Comparison of ENCODE assay signal across 8 cellular contexts in the genomic region with DNA sequence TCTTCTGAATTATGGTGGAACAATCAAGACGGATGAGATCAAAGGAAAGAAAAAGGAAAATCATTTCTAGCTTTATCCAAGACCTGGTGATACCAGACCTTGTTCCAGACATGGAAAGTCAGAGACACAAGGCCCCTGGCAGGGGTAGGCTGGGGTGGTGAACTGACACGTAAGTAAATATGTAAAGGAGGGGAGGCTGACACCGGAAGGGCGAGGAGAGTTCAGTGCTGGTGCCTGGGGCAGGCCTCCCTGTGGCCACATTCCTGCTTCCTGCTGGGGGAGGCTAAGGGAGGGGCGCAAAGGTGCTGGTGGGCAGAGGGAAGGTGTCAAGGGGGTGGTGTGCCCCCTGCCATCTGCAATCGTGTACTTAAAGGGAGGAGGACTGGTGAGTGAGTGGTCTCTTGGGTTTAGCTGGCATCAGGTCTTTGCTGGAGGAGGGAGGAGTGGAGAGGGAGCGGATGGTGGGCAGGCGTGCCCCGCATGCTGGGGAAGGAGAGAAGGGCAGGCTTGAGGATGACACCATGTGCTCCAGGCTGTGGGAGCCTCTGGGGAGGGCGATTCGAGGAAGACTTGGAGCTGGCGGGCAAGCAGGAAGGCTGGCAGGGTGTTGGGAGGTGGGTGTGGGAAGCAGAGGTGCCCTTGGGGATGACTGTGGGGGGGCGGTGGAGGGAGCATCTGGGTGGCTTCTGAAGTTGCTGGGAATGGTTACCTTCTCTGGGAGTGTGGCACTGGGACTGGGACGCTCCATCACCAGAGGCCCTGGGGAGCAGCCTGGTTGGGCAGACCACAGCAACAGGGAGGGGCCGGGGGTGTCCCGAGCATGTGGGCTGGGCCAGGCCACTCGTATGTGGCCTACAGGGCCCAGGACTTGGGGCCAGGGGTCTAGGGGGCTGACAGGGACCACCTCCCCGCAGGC. TPM values are rescaled to one million over a fixed set of nuclear protein-coding genes. Genes with fewer than 3 reads are reported as not detected.
A peak's percentile ranks its signal among the peaks of the same experiment; 100 is the strongest.
DNase-seq lines count a peak whose midpoint lies in the region; ATAC-seq and TF ChIP-seq lines count a peak whose summit lies in the region.

No MANE protein-coding gene starts in this region.

- dilution Hi-C loops in mammary epithelial cell (cut with HindIII; ENCODE audit: low sequenced_read_pairs): no loop called here

- 45% methylated on average over 7 of the region's 18 CpGs for WGBS in mammary epithelial cell (ENCODE audit: low coverage, missing lambda C conversion rate)

- H3K27me3 ChIP-seq in RWPE2 (ENCODE audit: insufficient read depth, poor library complexity, severe bottlenecking) (no peaks in the 10 kb centered on the region), mammary epithelial cell (ENCODE audit: insufficient read depth, low read length) (no peaks in the 10 kb centered on the region), mucosa of rectum (ENCODE audit: control insufficient read depth in 2 of 2, insufficient read depth in 2 of 2, low read length in 2 of 2) (no peaks in the 10 kb centered on the region), upper lobe of right lung (no peaks in the 10 kb centered on the region)

- TF ChIP-seq CTCF in GM10266 (IDR thresholded peaks at IDR 0.05; ENCODE audit: control insufficient read depth, insufficient read depth, low read depth, missing control alignments) (no peak), RWPE2 (IDR thresholded peaks at IDR 0.05; ENCODE audit: poor library complexity, severe bottlenecking) (no peak), mammary epithelial cell (conservative IDR thresholded peaks at IDR 0.05 in 1 of 2, IDR thresholded peaks at IDR 0.05 in 1 of 2; ENCODE audit: extremely low read depth in 1 of 2, insufficient read depth in 1 of 2, low read depth in 1 of 2, low read length in 2 of 2) (no peak), upper lobe of right lung (IDR thresholded peaks at IDR 0.05) (no peak)

- H3K27ac ChIP-seq in RWPE2 (ENCODE audit: poor library complexity, severe bottlenecking): peak overlapping the region; percentile 83
- peak overlapping the region; percentile 30 for H3K27ac ChIP-seq in mammary epithelial cell (ENCODE audit: insufficient read depth, low read depth, low read length)
- H3K27ac ChIP-seq in mucosa of rectum (ENCODE audit: low read depth in 2 of 2, low read length in 2 of 2): peak overlapping the region; percentile 94 to 98
- peak overlapping the region; percentile 82 for H3K27ac ChIP-seq in upper lobe of right lung

- H2AFZ ChIP-seq in mammary epithelial cell (ENCODE audit: low read depth, low read length): peak overlapping the region; percentile 69

- peak; percentile 49 for ATAC-seq in RWPE2 (ENCODE audit: low read depth)
- ATAC-seq in upper lobe of right lung: peak; percentile 48

- peak overlapping the region; percentile 60 for H3K4me2 ChIP-seq in mammary epithelial cell (ENCODE audit: insufficient read depth, low read depth, low read length)

- no peaks in the 10 kb centered on the region for H3K79me2 ChIP-seq in mammary epithelial cell (ENCODE audit: insufficient read depth, low read length)

- CTCF ChIA-PET in mammary epithelial cell (lab: Charles Lee; ENCODE audit: low non-redundant PET): no interaction called here

- H4K20me1 ChIP-seq in mammary epithelial cell (ENCODE audit: insufficient read depth, low read length): no peaks in the 10 kb centered on the region

- DNase-seq in GM10266 (ENCODE audit: extremely low spot score): peak; percentile 53
- DNase-seq in H4 (ENCODE audit: low spot score): peak; percentile 92
- no peak for DNase-seq in RWPE2 (ENCODE audit: low spot score)
- DNase-seq in mammary epithelial cell: peak; percentile 51
- no peak for DNase-seq in upper lobe of right lung
- DNase-seq in NCI-H187 treated with DMSO at 0.1 percent for 48 hours (lab: John Stamatoyannopoulos, UW): no peak
- no peak for DNase-seq in NCI-H446 (lab: John Stamatoyannopoulos, UW)

- H3K4me3 ChIP-seq in RWPE2 (ENCODE audit: severe bottlenecking) (no peak overlapping the region), mammary epithelial cell (replicated peaks in 1 of 3; ENCODE audit: insufficient read depth in 1 of 3, low read depth in 2 of 3, low read length in 3 of 3) (no peak overlapping the region), mucosa of rectum (ENCODE audit: low read length in 2 of 2) (peak overlapping the region; percentile 70 to 74), upper lobe of right lung (peak overlapping the region; percentile 28)

- intact Hi-C loops in mammary epithelial cell (cut with micrococcal nuclease) (no loop called here), upper lobe of right lung (cut with DNase I) (no loop called here)

- H3K4me1 ChIP-seq in RWPE2 (ENCODE audit: insufficient read depth, poor library complexity, severe bottlenecking) (peaks cover 47% of the 10 kb centered on the region), mammary epithelial cell (ENCODE audit: insufficient read depth, low read length) (peaks cover 48% of the 10 kb centered on the region), mucosa of rectum (ENCODE audit: control insufficient read depth in 2 of 2, insufficient read depth in 2 of 2, low read length in 2 of 2) (peaks cover 49 to 57% of the 10 kb centered on the region in 2 donors), upper lobe of right lung (peaks cover 39% of the 10 kb centered on the region)

- no TSS peak for BruUV-seq in mammary epithelial cell (replicated peaks; lab: Mats Ljungman, UMichigan)

- in situ Hi-C loops in mammary epithelial cell (cut with MboI; ENCODE audit: low sequenced_read_pairs in 2 of 2): no loop called here

- H3K9me3 ChIP-seq in RWPE2 (ENCODE audit: severe bottlenecking) (no peaks in the 10 kb centered on the region), mammary epithelial cell (replicated peaks; ENCODE audit: insufficient read depth, low read length) (no peaks in the 10 kb centered on the region), mucosa of rectum (ENCODE audit: control insufficient read depth in 2 of 2, low read length in 2 of 2) (no peaks in the 10 kb centered on the region), upper lobe of right lung (no peaks in the 10 kb centered on the region)

- no peaks in the 10 kb centered on the region for H3K36me3 ChIP-seq in RWPE2 (ENCODE audit: low read depth)
- no peaks in the 10 kb centered on the region for H3K36me3 ChIP-seq in mammary epithelial cell (ENCODE audit: insufficient read depth, low read length)
- no peaks in the 10 kb centered on the region for H3K36me3 ChIP-seq in mucosa of rectum (ENCODE audit: control insufficient read depth in 2 of 2, insufficient read depth in 2 of 2, low read length in 2 of 2)
- no peaks in the 10 kb centered on the region for H3K36me3 ChIP-seq in upper lobe of right lung

- H3K9ac ChIP-seq in mammary epithelial cell (ENCODE audit: insufficient read depth, low read length): peak overlapping the region; percentile 0
- peak overlapping the region; percentile 85 to 90 for H3K9ac ChIP-seq in mucosa of rectum (ENCODE audit: low read depth in 1 of 2, low read length in 2 of 2)

RNA-seq across cellular contexts. Expression of gene AFAP1, which starts 30.6 kb away (rescaled TPM):
- 43.2 and 45.6 TPM in 2 replicates for total RNA-seq in H4 (2014; rRNA removed; shearing (Covaris generic))
- total RNA-seq in mammary epithelial cell (10 to 100 TPM; 22.9 to 36.0 TPM), upper lobe of right lung (28.7 TPM)
- 13.4 TPM for polyA plus RNA-seq in mammary epithelial cell
- polyA minus RNA-seq in mammary epithelial cell: 20.1 TPM

Comparison
In these comparisons a context has a peak if more than half of its experiments do, and no peak if none do; other contexts are left out.
1. DNase-seq: peak in GM10266 (single experiment), H4 (single experiment) and mammary epithelial cell (single experiment); none in RWPE2 (single experiment), upper lobe of right lung (single experiment), NCI-H187 treated with DMSO at 0.1 percent for 48 hours (single experiment) and NCI-H446 (0 of 2).
2. H3K27ac ChIP-seq: peak in every context shown above with its lines; median percentile 96 in mucosa of rectum; 83 in RWPE2; 82 in upper lobe of right lung; 30 in mammary epithelial cell.
3. H3K4me3 ChIP-seq: peak in mucosa of rectum (2 of 2) and upper lobe of right lung (single experiment); none in RWPE2 (single experiment) and mammary epithelial cell (0 of 3).